ENCODE assay signal across 7 cellular contexts in the genomic region with DNA sequence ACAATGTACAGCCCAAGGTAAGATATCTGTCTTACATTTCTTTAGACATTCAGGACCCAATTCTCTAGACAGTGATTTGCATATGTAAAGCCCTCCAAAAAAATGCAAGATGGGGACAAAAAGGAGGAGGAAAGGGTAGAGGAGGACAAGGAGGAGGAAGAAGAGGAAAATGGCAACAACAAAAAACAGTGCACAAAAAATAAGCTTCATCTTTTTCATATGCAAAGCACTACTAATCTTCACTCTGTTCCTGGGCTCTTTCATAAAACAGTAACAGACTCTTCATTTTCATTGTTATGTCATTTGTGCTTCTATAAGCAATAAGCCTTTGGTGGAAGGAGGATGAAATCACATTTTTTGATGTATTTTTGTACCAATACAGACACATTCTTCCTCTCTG.
"Had no signal": no experiment of that assay in that cellular context is flagged by ENCODE, and none has a peak within 500 bp of the region (broad histone marks: within the 10 kb centered on the region; RNA-seq: fewer than 3 reads in every experiment).

No MANE protein-coding gene starts in this region.

- ATAC-seq: HCT116 had no signal

- H3K4me3 Mint-ChIP-seq: H9, HFFc6 had no signal

- H3K27ac Mint-ChIP-seq: HFFc6 had no signal

- H3K9ac ChIP-seq: GM23248 had no signal

- H2AFZ ChIP-seq: GM23248 had no signal

- DNase-seq: GM23248, GOT3, H7, H9, HCEC 1CT, HFFc6 had no signal

- H3K9me3 Mint-ChIP-seq: H9 had no signal

- H3K27ac ChIP-seq: GM23248 had no signal

- H3K4me3 ChIP-seq: GM23248 had no signal
